ENCODE assay signal across 10 cellular contexts in genomic region chr10:91309711-91310110, GRCh38.
"Had no signal": no experiment of that assay in that cellular context is flagged by ENCODE, and none has a peak within 500 bp of the region (broad histone marks: within the 10 kb centered on the region; RNA-seq: fewer than 3 reads in every experiment).

No MANE protein-coding gene starts in this region.

- H3K27ac Mint-ChIP-seq: GM23338, H9, HFFc6 had no signal

- DNase-seq: GM23248, GOT3, H7, H9, HCEC 1CT, HFFc6 had no signal

- FAIRE-seq: H54 had no signal

- H3K9me3 Mint-ChIP-seq: GM23338, H9, HFFc6 had no signal

- ATAC-seq: GM23338, HCT116 had no signal

- H3K9me3 ChIP-seq: HAP-1 had no signal

- H3K27ac ChIP-seq: GM23248 had no signal

- H3K4me3 Mint-ChIP-seq: GM23338, H9, HFFc6 had no signal

- H2AFZ ChIP-seq: GM23248, GM23338 had no signal

- H3K4me2 ChIP-seq: GM23338 had no signal

- H3K36me3 ChIP-seq: HAP-1 had no signal

- H3K9ac ChIP-seq: GM23248 had no signal

- H3K4me1 Mint-ChIP-seq: GM23338, H9 had no signal

- H3K4me3 ChIP-seq: GM23248, GM23338, HAP-1 had no signal

- H3K4me1 ChIP-seq: HAP-1 had no signal
